ENCODE assay signal across 34 cellular contexts in the genomic region with DNA sequence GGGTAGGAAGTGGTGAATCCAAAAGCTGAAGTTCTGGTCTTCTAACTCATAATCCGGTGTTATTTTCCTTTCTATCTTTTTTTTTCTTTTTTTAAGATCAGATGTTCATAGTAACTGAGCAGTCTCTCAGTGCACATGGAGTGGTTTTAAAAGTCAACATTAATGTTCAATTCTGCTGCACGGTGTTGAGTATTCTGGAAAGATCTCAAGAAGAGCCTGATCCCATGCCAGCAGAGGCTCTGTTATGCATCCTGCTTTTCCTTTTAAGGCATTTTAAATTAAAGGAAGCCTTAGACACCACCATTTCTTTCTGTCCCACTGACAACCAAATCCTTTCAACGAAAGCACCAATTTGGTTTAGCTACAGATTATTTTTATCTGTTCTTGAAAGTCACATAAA. TPM values are rescaled to one million over a fixed set of nuclear protein-coding genes. Genes with fewer than 3 reads are reported as not detected.
A peak's percentile ranks its signal among the peaks of the same experiment; 100 is the strongest.
DNase-seq lines count a peak whose midpoint lies in the region; ATAC-seq and TF ChIP-seq lines count a peak whose summit lies in the region.
"Had no signal": no experiment of that assay in that cellular context is flagged by ENCODE, and none has a peak within 500 bp of the region (broad histone marks: within the 10 kb centered on the region; RNA-seq: fewer than 3 reads in every experiment).

No MANE protein-coding gene starts in this region.

- H3K27ac Mint-ChIP-seq in mesothelial cell of epicardium, result peak overlapping the region; percentile 86
- H3K27ac Mint-ChIP-seq: activated B cell treated with CpG ODN at 0.5 μM for 24 hours; activated naive CD8-positive, alpha-beta T cell treated with anti-CD3 and anti-CD28 coated beads for 36 hours; activated T-cell treated with anti-CD3 and anti-CD28 coated beads, Interleukin-2, amount 50 U/mL, for 24 hours; CD14-positive monocyte; naive B cell; T-helper 1 cell treated with Interleukin-12 subunit alpha and Interleukin-12 subunit beta and Interleukin-4 antibody, amounts not matched to agents 30 μg/mL and 1 μg/mL, for 36 hours had no signal

- no peaks in the 10 kb centered on the region for H3K36me3 Mint-ChIP-seq in mesothelial cell of epicardium
- H3K36me3 Mint-ChIP-seq: activated naive CD8-positive, alpha-beta T cell treated with anti-CD3 and anti-CD28 coated beads for 36 hours; CD14-positive monocyte; naive B cell had no signal

- no peaks in the 10 kb centered on the region for H3K9me3 Mint-ChIP-seq in mesothelial cell of epicardium
- H3K9me3 Mint-ChIP-seq: activated B cell treated with CpG ODN at 0.5 μM for 24 hours; activated naive CD8-positive, alpha-beta T cell treated with anti-CD3 and anti-CD28 coated beads for 36 hours had no signal

- no peak overlapping the region for H3K4me3 Mint-ChIP-seq in mesothelial cell of epicardium
- H3K4me3 Mint-ChIP-seq: activated B cell treated with CpG ODN at 0.5 μM for 24 hours; activated naive CD8-positive, alpha-beta T cell treated with anti-CD3 and anti-CD28 coated beads for 36 hours; activated T-cell treated with anti-CD3 and anti-CD28 coated beads, Interleukin-2, amount 50 U/mL, for 24 hours; CD14-positive monocyte; naive B cell; T-helper 1 cell treated with Interleukin-12 subunit alpha and Interleukin-12 subunit beta and Interleukin-4 antibody, amounts not matched to agents 30 μg/mL and 1 μg/mL, for 36 hours had no signal

- ATAC-seq in heart left ventricle (peak in 2 of 4 donors; percentile 20 to 24), right cardiac atrium (no peak), thoracic aorta (ENCODE audit: insufficient number of reproducible peaks, low FRiP score, low read depth) (no peak)
- ATAC-seq: SK-N-SH treated with all-trans-retinoic acid at 6 μM for 48 hours had no signal

- intact Hi-C loops in heart left ventricle (cut with DNase I), result loop anchor here in 1 of 10 donors (10.0 kb wide), 1 partner anchor 148 kb away; no protein-coding TSS in a partner anchor
- intact Hi-C loops in right cardiac atrium (cut with DNase I), result no loop called here

- 34 to 41% (median 35%) methylated on average over 3 of the region's 3 CpGs for WGBS in heart left ventricle, 4 donors
- 31% methylated on average over 3 of the region's 3 CpGs for WGBS in right cardiac atrium

- H3K4me1 Mint-ChIP-seq in mesothelial cell of epicardium, result peaks cover 6% of the 10 kb centered on the region
- H3K4me1 Mint-ChIP-seq: activated B cell treated with CpG ODN at 0.5 μM for 24 hours; activated naive CD8-positive, alpha-beta T cell treated with anti-CD3 and anti-CD28 coated beads for 36 hours; CD14-positive monocyte; naive B cell had no signal

- H3K4me1 ChIP-seq in heart left ventricle, result peaks cover 0 to 47% (median 12%) of the 10 kb centered on the region in 12 donors
- peaks cover 1% of the 10 kb centered on the region for H3K4me1 ChIP-seq in right cardiac atrium (ENCODE audit: control insufficient read depth, insufficient read depth, low read length)
- H3K4me1 ChIP-seq in thoracic aorta (ENCODE audit: control insufficient read depth in 1 of 2, low read depth in 2 of 2), result peaks cover 6 to 8% of the 10 kb centered on the region in 2 donors
- H3K4me1 ChIP-seq: esophagus squamous epithelium, suprapubic skin, uterus had no signal

- peak overlapping the region in 7 of 12 donors; percentile 6 to 73 (median 24) for H3K27ac ChIP-seq in heart left ventricle
- no peak overlapping the region for H3K27ac ChIP-seq in right cardiac atrium (ENCODE audit: low read length)
- no peak overlapping the region for H3K27ac ChIP-seq in coronary artery
- H3K27ac ChIP-seq in thoracic aorta, result peak overlapping the region in 1 of 2 donors; percentile 11
- H3K27ac ChIP-seq: esophagus squamous epithelium, HL-60, PC-9, suprapubic skin had no signal

- H3K36me3 ChIP-seq in heart left ventricle, result no peaks in the 10 kb centered on the region
- H3K36me3 ChIP-seq in thoracic aorta, result no peaks in the 10 kb centered on the region
- H3K36me3 ChIP-seq: esophagus squamous epithelium, suprapubic skin, uterus had no signal

- no peak overlapping the region for H3K4me3 ChIP-seq in heart left ventricle
- H3K4me3 ChIP-seq in right cardiac atrium (ENCODE audit: low read length), result no peak overlapping the region
- peak overlapping the region; percentile 16 for H3K4me3 ChIP-seq in coronary artery
- H3K4me3 ChIP-seq in thoracic aorta, result peak overlapping the region; percentile 47
- H3K4me3 ChIP-seq: esophagus squamous epithelium, PC-9, suprapubic skin, uterus had no signal

- no peak for TF ChIP-seq CTCF in heart left ventricle (IDR thresholded peaks at IDR 0.05)
- no peak for TF ChIP-seq CTCF in coronary artery (IDR thresholded peaks at IDR 0.05)
- TF ChIP-seq CTCF in mesothelial cell of epicardium (IDR thresholded peaks at IDR 0.05; ENCODE audit: unreplicated experiment), result no peak
- no peak for TF ChIP-seq CTCF in thoracic aorta (IDR thresholded peaks at IDR 0.05)
- no peak for TF ChIP-seq CTCF in GM20000 (IDR thresholded peaks at IDR 0.05; ENCODE audit: extremely low read depth, missing control alignments)

- no peak for TF ChIP-seq POLR2A in heart left ventricle (IDR thresholded peaks at IDR 0.05)

- H3K27me3 ChIP-seq in heart left ventricle (no peaks in the 10 kb centered on the region), right cardiac atrium (ENCODE audit: control insufficient read depth, insufficient read depth) (no peaks in the 10 kb centered on the region), thoracic aorta (replicated peaks; ENCODE audit: insufficient read depth) (no peaks in the 10 kb centered on the region)
- H3K27me3 ChIP-seq: esophagus squamous epithelium, suprapubic skin, uterus had no signal

- no peaks in the 10 kb centered on the region for H3K27me3 Mint-ChIP-seq in mesothelial cell of epicardium (ENCODE audit: low read depth)
- H3K27me3 Mint-ChIP-seq: activated B cell treated with CpG ODN at 0.5 μM for 24 hours; activated naive CD8-positive, alpha-beta T cell treated with anti-CD3 and anti-CD28 coated beads for 36 hours; activated T-cell treated with anti-CD3 and anti-CD28 coated beads, Interleukin-2, amount 50 U/mL, for 24 hours had no signal

- no peaks in the 10 kb centered on the region for H3K9me3 ChIP-seq in heart left ventricle
- peaks cover 2% of the 10 kb centered on the region for H3K9me3 ChIP-seq in right cardiac atrium (ENCODE audit: control insufficient read depth, low read length)
- no peaks in the 10 kb centered on the region for H3K9me3 ChIP-seq in thoracic aorta
- H3K9me3 ChIP-seq: esophagus squamous epithelium, suprapubic skin, uterus had no signal

- DNase-seq in heart left ventricle (no peak), right cardiac atrium (no peak), coronary artery (ENCODE audit: low spot score) (no peak), mesothelial cell of epicardium (ENCODE audit: low spot score in 2 of 2, unreplicated experiment in 2 of 2) (no peak), thoracic aorta (ENCODE audit: low spot score) (no peak), GM20000 (ENCODE audit: low spot score) (no peak), Kasumi-1 (lab: John Stamatoyannopoulos, UW) (no peak)
- no peak for DNase-seq in activated naive CD4-positive, alpha-beta T cell (lab: John Stamatoyannopoulos, UW)
- DNase-seq: 8988T; activated B cell treated with CpG ODN at 0.5 μM for 24 hours; activated CD4-positive, alpha-beta T cell treated with anti-CD3 and anti-CD28 coated beads, Interleukin-2, amount 50 U/mL, for 1 hour; activated effector memory CD4-positive, alpha-beta T cell treated with anti-CD3 and anti-CD28 coated beads, Interleukin-2, amount 50 U/mL, for 16 hours; activated naive CD8-positive, alpha-beta T cell treated with anti-CD3 and anti-CD28 coated beads for 36 hours; activated T-cell treated with anti-CD3 and anti-CD28 coated beads, Interleukin-2, amount 50 U/mL, for 24 hours; anterior cingulate cortex; central memory CD4-positive, alpha-beta T cell; esophagus squamous epithelium; GF-D8; islet precursor cell; KG1; MM.1S; naive B cell; NCI-H1417 treated with DMSO at 0.1 percent for 48 hours; NCI-H2029 treated with DMSO at 0.1 percent for 48 hours; NCI-H526 treated with DMSO at 0.1 percent for 48 hours; PC-9; Right ventricle myocardium superior; stimulated activated naive CD4-positive, alpha-beta T cell had no signal

RNA-seq across cellular contexts. Expression of a gene that starts 33.4 kb away (rescaled TPM):
- 10 to 100 TPM; 22.8 to 71.5 (median 41.3) TPM for total RNA-seq in heart left ventricle
- polyA plus RNA-seq in heart left ventricle, result 1 to 10 TPM; 4.6 to 4.7 TPM
- total RNA-seq in right cardiac atrium, result 10 to 100 TPM; 23.2 to 28.2 (median 25.3) TPM
- 6.7 TPM for polyA plus RNA-seq in right cardiac atrium
- total RNA-seq in mesothelial cell of epicardium, result 20.0 to 26.7 TPM (median 23.1 TPM) in 3 replicates
- 10 to 100 TPM; 13.3 to 17.6 TPM for total RNA-seq in thoracic aorta
- total RNA-seq: activated B cell treated with CpG ODN at 0.5 μM for 24 hours; activated naive CD8-positive, alpha-beta T cell treated with anti-CD3 and anti-CD28 coated beads for 36 hours; PC-9 had no signal
- polyA plus RNA-seq: CD14-positive monocyte had no signal

Comparison
In these comparisons a context has a peak if more than half of its experiments do, and no peak if none do; other contexts are left out.
1. H3K27ac ChIP-seq: peak in heart left ventricle (7 of 12); none in right cardiac atrium (single experiment) and coronary artery (0 of 2).
2. H3K4me3 ChIP-seq: peak in coronary artery (single experiment) and thoracic aorta (single experiment); none in heart left ventricle (0 of 12) and right cardiac atrium (single experiment).